ENCODE assay signal across 23 cellular contexts in genomic region chr3:127324913-127325629, GRCh38. TPM values are rescaled to one million over a fixed set of nuclear protein-coding genes. Genes with fewer than 3 reads are reported as not detected.
"Had no signal": no experiment of that assay in that cellular context is flagged by ENCODE, and none has a peak within 500 bp of the region (broad histone marks: within the 10 kb centered on the region; RNA-seq: fewer than 3 reads in every experiment).

No MANE protein-coding gene starts in this region.

- H3K27ac Mint-ChIP-seq: activated T-helper 17 cell treated with anti-CD3 and anti-CD28 coated beads, Interleukin-2, amount 50 U/mL, for 72 hours; effector memory CD8-positive, alpha-beta T cell; nephron; progenitor cell of endocrine pancreas had no signal

- H3K4me3 Mint-ChIP-seq: activated T-helper 17 cell treated with anti-CD3 and anti-CD28 coated beads, Interleukin-2, amount 50 U/mL, for 72 hours; effector memory CD8-positive, alpha-beta T cell had no signal

- H3K4me3 ChIP-seq: gastrocnemius medialis, heart left ventricle, right atrium auricular region, tibial nerve had no signal

- H3K4me1 ChIP-seq: gastrocnemius medialis, right atrium auricular region, tibial nerve had no signal

- H3K4me1 Mint-ChIP-seq: activated T-helper 17 cell treated with anti-CD3 and anti-CD28 coated beads, Interleukin-2, amount 50 U/mL, for 72 hours had no signal

- H3K27me3 ChIP-seq: gastrocnemius medialis, right atrium auricular region, tibial nerve had no signal

- H3K36me3 ChIP-seq: gastrocnemius medialis, heart left ventricle, right atrium auricular region, tibial nerve had no signal

- H3K27ac ChIP-seq: gastrocnemius medialis, heart left ventricle, right atrium auricular region, tibial nerve had no signal

- ATAC-seq: activated CD4-positive, CD25-positive, alpha-beta regulatory T cell treated with anti-CD3 and anti-CD28 coated beads, Interleukin-2, amount 50 U/mL, for 24 hours; activated T-helper 17 cell treated with anti-CD3 and anti-CD28 coated beads, Interleukin-2, amount 50 U/mL, for 72 hours; effector memory CD8-positive, alpha-beta T cell; left lobe of liver had no signal

- DNase-seq: activated CD4-positive, alpha-beta T cell treated with anti-CD3 and anti-CD28 coated beads, Interleukin-2, amount 50 U/mL, for 48 hours; activated naive CD4-positive, alpha-beta T cell treated with Interleukin-2 at 50 U/mL for 16 hours; anterior cingulate cortex; dermis blood vessel endothelial cell; effector memory CD8-positive, alpha-beta T cell; heart left ventricle; islet precursor cell; mesendoderm; occipital lobe; small intestine; stimulated activated CD4-positive, alpha-beta T cell treated with anti-CD3 and anti-CD28 coated beads, Interleukin-4, amount 100 ng/mL, for 24 hours; stimulated activated naive CD4-positive, alpha-beta T cell; substantia nigra; T-helper 9 cell had no signal

RNA-seq across cellular contexts. Expression of gene PRR20G, which starts 37.2 kb away (rescaled TPM):
- total RNA-seq: activated T-helper 17 cell treated with anti-CD3 and anti-CD28 coated beads, Interleukin-2, amount 50 U/mL, for 72 hours; chondrocyte; dermis blood vessel endothelial cell; gastrocnemius medialis; heart left ventricle; left lobe of liver; occipital lobe; progenitor cell of endocrine pancreas; right atrium auricular region; tibial nerve had no signal
- polyA plus RNA-seq: heart left ventricle, small intestine had no signal
